22 cellular contexts compared by ENCODE assay signal in the genomic region with DNA sequence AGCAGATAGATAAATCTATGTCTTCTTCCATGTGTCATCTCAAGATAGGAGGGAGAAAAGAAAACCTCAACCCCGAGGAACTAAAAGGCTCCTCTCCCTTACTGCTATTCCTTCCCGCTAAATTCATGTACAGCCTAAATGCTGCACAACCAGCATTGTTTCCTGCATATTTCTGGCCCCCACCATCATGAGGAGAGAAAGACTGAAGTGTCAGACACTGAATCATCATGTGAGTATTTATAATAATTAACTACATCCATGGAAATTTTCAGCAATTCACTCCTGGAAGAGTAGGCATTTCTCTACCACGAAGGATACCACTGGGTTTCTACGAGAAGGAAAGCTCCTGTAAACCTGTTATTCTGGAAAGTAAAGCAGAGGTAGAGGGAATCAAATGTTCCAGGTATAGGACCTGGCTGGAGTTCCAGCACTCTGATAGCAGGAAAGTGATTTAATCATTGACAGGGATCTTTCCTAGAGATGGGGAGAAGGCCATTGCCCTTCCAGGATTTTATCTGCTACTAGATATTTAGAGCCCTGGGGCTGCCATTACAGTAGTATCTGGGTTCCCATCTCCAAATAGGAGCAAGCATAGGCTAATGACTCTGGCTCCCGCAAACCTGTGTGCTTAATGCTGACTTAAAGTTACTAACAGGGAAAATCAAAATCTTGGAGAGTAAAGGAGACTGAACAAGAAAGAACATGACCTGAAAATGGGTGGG.
DNase-seq lines count a peak whose midpoint lies in the region; ATAC-seq and TF ChIP-seq lines count a peak whose summit lies in the region.
"Had no signal": no experiment of that assay in that cellular context is flagged by ENCODE, and none has a peak within 500 bp of the region (broad histone marks: within the 10 kb centered on the region; RNA-seq: fewer than 3 reads in every experiment).

No MANE protein-coding gene starts in this region.

- H3K36me3 Mint-ChIP-seq in HFFc6 (ENCODE audit: low read depth) = peaks cover 45% of the 10 kb centered on the region
- H3K36me3 Mint-ChIP-seq: activated CD4-positive, alpha-beta memory T cell treated with anti-CD3 and anti-CD28 coated beads for 36 hours; activated naive CD4-positive, alpha-beta T cell treated with anti-CD3 and anti-CD28 coated beads, Interleukin-2, amount 50 U/mL, for 72 hours had no signal

- peak overlapping the region; percentile 20 for H3K27ac ChIP-seq in cingulate gyrus (ENCODE audit: low read depth, low read length)
- no peak overlapping the region for H3K27ac ChIP-seq in mammary epithelial cell (ENCODE audit: insufficient read depth, low read depth, low read length)
- H3K27ac ChIP-seq: brain microvascular endothelial cell, upper lobe of left lung had no signal

- CTCF ChIA-PET in mammary epithelial cell (lab: Charles Lee; ENCODE audit: low non-redundant PET) = no interaction called here

- H3K4me1 Mint-ChIP-seq in HFFc6 (ENCODE audit: low read depth) = peaks cover 53% of the 10 kb centered on the region

- no peaks in the 10 kb centered on the region for H3K9me3 ChIP-seq in mammary epithelial cell (replicated peaks; ENCODE audit: insufficient read depth, low read length)
- H3K9me3 ChIP-seq: upper lobe of left lung had no signal

- no peak for TF ChIP-seq CTCF in HFFc6 (IDR thresholded peaks at IDR 0.05)
- TF ChIP-seq CTCF in mammary epithelial cell (conservative IDR thresholded peaks at IDR 0.05 in 1 of 2, IDR thresholded peaks at IDR 0.05 in 1 of 2; ENCODE audit: extremely low read depth in 1 of 2, insufficient read depth in 1 of 2, low read depth in 1 of 2, low read length in 2 of 2) = no peak

- no peaks in the 10 kb centered on the region for H3K36me3 ChIP-seq in mammary epithelial cell (ENCODE audit: insufficient read depth, low read length)

- no peaks in the 10 kb centered on the region for H3K4me1 ChIP-seq in mammary epithelial cell (ENCODE audit: insufficient read depth, low read length)

- no peaks in the 10 kb centered on the region for H3K27me3 Mint-ChIP-seq in HFFc6 (ENCODE audit: insufficient read depth)
- H3K27me3 Mint-ChIP-seq: dendritic cell treated with granulocyte-macrophage colony-stimulating factor and Interleukin-4, amounts not matched to agents 40 ng/mL and 50 ng/mL, for 4 days had no signal

- H3K27me3 ChIP-seq in mammary epithelial cell (ENCODE audit: insufficient read depth, low read length) = no peaks in the 10 kb centered on the region
- H3K27me3 ChIP-seq: brain microvascular endothelial cell, upper lobe of left lung had no signal

- no peak for ATAC-seq in HG02759 (IDR thresholded peaks at IDR 0.05; ENCODE audit: unreplicated experiment)
- ATAC-seq: activated naive CD4-positive, alpha-beta T cell treated with anti-CD3 and anti-CD28 coated beads, Interleukin-2, amount 50 U/mL, for 72 hours; activated T-cell treated with anti-CD3 and anti-CD28 coated beads, Interleukin-2, amount 50 U/mL, for 4 hours; esophagus mucosa; stimulated activated naive CD8-positive, alpha-beta T cell treated with anti-CD3 and anti-CD28 coated beads, Interleukin-15, Interleukin-2, amounts not matched to agents 100 U/mL and 50 U/mL, for 24 hours had no signal

- peak overlapping the region; percentile 56 for H3K4me3 Mint-ChIP-seq in HFFc6
- H3K4me3 Mint-ChIP-seq: activated CD4-positive, alpha-beta memory T cell treated with anti-CD3 and anti-CD28 coated beads for 36 hours; activated T-cell treated with anti-CD3 and anti-CD28 coated beads, Interleukin-2, amount 50 U/mL, for 4 hours; dendritic cell treated with granulocyte-macrophage colony-stimulating factor and Interleukin-4, amounts not matched to agents 40 ng/mL and 50 ng/mL, for 4 days; neural crest cell; T-helper 1 cell treated with Interleukin-12 subunit alpha and Interleukin-12 subunit beta and Interleukin-4 antibody, amounts not matched to agents 30 μg/mL and 1 μg/mL, for 36 hours had no signal

- H3K9me3 Mint-ChIP-seq in HFFc6 = peaks cover 4% of the 10 kb centered on the region; the same call in 1 of the 2 replicates
- H3K9me3 Mint-ChIP-seq: activated CD4-positive, alpha-beta memory T cell treated with anti-CD3 and anti-CD28 coated beads for 36 hours; activated naive CD4-positive, alpha-beta T cell treated with anti-CD3 and anti-CD28 coated beads, Interleukin-2, amount 50 U/mL, for 72 hours; activated T-cell treated with anti-CD3 and anti-CD28 coated beads, Interleukin-2, amount 50 U/mL, for 4 hours; dendritic cell treated with granulocyte-macrophage colony-stimulating factor and Interleukin-4, amounts not matched to agents 40 ng/mL and 50 ng/mL, for 4 days; T-helper 1 cell treated with Interleukin-12 subunit alpha and Interleukin-12 subunit beta and Interleukin-4 antibody, amounts not matched to agents 30 μg/mL and 1 μg/mL, for 36 hours had no signal

- in situ Hi-C loops in ACHN (cut with HindIII; ENCODE audit: low pct_ligation_motif_present, low pct_unique_long_range_greater_than_20kb, low sequenced_read_pairs) (no loop called here), mammary epithelial cell (cut with MboI; ENCODE audit: low sequenced_read_pairs in 2 of 2) (no loop called here)

- intact Hi-C loops in mammary epithelial cell (cut with micrococcal nuclease) = no loop called here

- H3K27ac Mint-ChIP-seq in HFFc6 = peak overlapping the region; percentile 67
- H3K27ac Mint-ChIP-seq: activated CD4-positive, alpha-beta memory T cell treated with anti-CD3 and anti-CD28 coated beads for 36 hours; activated naive CD4-positive, alpha-beta T cell treated with anti-CD3 and anti-CD28 coated beads, Interleukin-2, amount 50 U/mL, for 72 hours; dendritic cell treated with granulocyte-macrophage colony-stimulating factor and Interleukin-4, amounts not matched to agents 40 ng/mL and 50 ng/mL, for 4 days; T-helper 1 cell treated with Interleukin-12 subunit alpha and Interleukin-12 subunit beta and Interleukin-4 antibody, amounts not matched to agents 30 μg/mL and 1 μg/mL, for 36 hours had no signal

- H3K4me2 ChIP-seq in mammary epithelial cell (ENCODE audit: insufficient read depth, low read depth, low read length) = no peak overlapping the region

- peak; percentile 75 for DNase-seq in ACHN
- no peak for DNase-seq in HFFc6
- peak; percentile 93 for DNase-seq in kidney tubule cell (ENCODE audit: low spot score)
- no peak for DNase-seq in cortex of kidney (lab: John Stamatoyannopoulos, UW)
- DNase-seq in C1 segment of cervical spinal cord (lab: John Stamatoyannopoulos, UW) = no peak
- no peak for DNase-seq in mammary epithelial cell
- DNase-seq: activated CD4-positive, alpha-beta memory T cell treated with anti-CD3 and anti-CD28 coated beads for 36 hours; activated T-cell treated with anti-CD3 and anti-CD28 coated beads, Interleukin-2, amount 50 U/mL, for 4 hours; brain microvascular endothelial cell; DND-41; HCEC 1CT; NCI-H1105 treated with DMSO at 0.1 percent for 48 hours; SIG-M5; stimulated activated naive CD8-positive, alpha-beta T cell treated with anti-CD3 and anti-CD28 coated beads, Interleukin-15, Interleukin-2, amounts not matched to agents 100 U/mL and 50 U/mL, for 24 hours; upper lobe of left lung had no signal

- no peak overlapping the region for H2AFZ ChIP-seq in mammary epithelial cell (ENCODE audit: low read depth, low read length)

- H3K4me3 ChIP-seq in mammary epithelial cell (replicated peaks in 1 of 3; ENCODE audit: insufficient read depth in 1 of 3, low read depth in 2 of 3, low read length in 3 of 3) = no peak overlapping the region
- H3K4me3 ChIP-seq: upper lobe of left lung had no signal

- no TSS peak for BruUV-seq in mammary epithelial cell (replicated peaks; lab: Mats Ljungman, UMichigan)

- WGBS in mammary epithelial cell (ENCODE audit: low coverage, missing lambda C conversion rate) = 81% methylated on average over 5 of the region's 5 CpGs

- dilution Hi-C loops in mammary epithelial cell (cut with HindIII; ENCODE audit: low sequenced_read_pairs) = no loop called here

- no peaks in the 10 kb centered on the region for H3K79me2 ChIP-seq in mammary epithelial cell (ENCODE audit: insufficient read depth, low read length)

- H3K9ac ChIP-seq in mammary epithelial cell (ENCODE audit: insufficient read depth, low read length) = no peak overlapping the region

- H4K20me1 ChIP-seq in mammary epithelial cell (ENCODE audit: insufficient read depth, low read length) = no peaks in the 10 kb centered on the region

Comparison
In these comparisons a context has a peak if more than half of its experiments do, and no peak if none do; other contexts are left out.
1. DNase-seq: peak in ACHN (single experiment) and kidney tubule cell (single experiment); none in HFFc6 (single experiment), cortex of kidney (single experiment), C1 segment of cervical spinal cord (0 of 14) and mammary epithelial cell (single experiment).